ENCODE assay signal across 12 cellular contexts in the genomic region with DNA sequence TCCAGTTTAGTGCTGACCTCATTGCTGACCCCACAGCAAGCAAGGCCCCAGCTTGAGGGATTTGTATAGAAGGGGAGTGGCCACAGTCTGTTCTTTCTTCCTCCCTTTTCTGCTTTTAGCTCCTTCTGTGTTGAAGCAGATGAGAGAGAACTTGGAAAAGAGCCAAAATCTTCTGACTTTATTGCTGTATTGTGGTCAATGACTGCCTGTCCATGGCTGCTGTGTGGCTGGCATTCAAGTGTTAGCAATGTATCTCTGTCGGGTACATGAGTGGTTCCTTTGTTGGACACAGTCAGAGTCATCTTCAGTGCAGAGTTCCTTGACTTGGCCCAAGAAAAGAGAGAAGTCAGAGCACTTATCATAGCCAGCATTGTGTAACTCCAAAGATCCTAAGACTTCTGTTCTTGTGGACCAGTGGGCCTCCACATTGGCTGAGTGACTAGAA.
DNase-seq lines count a peak whose midpoint lies in the region; ATAC-seq lines count a peak whose summit lies in the region.
"Had no signal": no experiment of that assay in that cellular context is flagged by ENCODE, and none has a peak within 500 bp of the region (broad histone marks: within the 10 kb centered on the region; RNA-seq: fewer than 3 reads in every experiment).

No MANE protein-coding gene starts in this region.

- H3K27ac ChIP-seq in right cardiac atrium (ENCODE audit: low read length): no peak overlapping the region
- H3K27ac ChIP-seq: BLaER1, SJCRH30 had no signal

- intact Hi-C loops in right cardiac atrium (cut with DNase I) (no loop called here), posterior cingulate gyrus (cut with DNase I) (no loop called here)

- DNase-seq in CD1c-positive myeloid dendritic cell (ENCODE audit: extremely low spot score): peak; percentile 75
- peak; percentile 11 for DNase-seq in LHCN-M2 (ENCODE audit: low read depth)
- peak; percentile 96 for DNase-seq in SIG-M5 treated with dmso at 0.1 percent for 504 hours (lab: John Stamatoyannopoulos, UW; ENCODE audit: unreplicated experiment)
- peak in 2 of 3 donors; percentile 26 to 47 for DNase-seq in right cardiac atrium
- DNase-seq in posterior cingulate gyrus: no peak
- DNase-seq: activated CD4-positive, alpha-beta T cell treated with anti-CD3 and anti-CD28 coated beads for 1 hour had no signal

- no peaks in the 10 kb centered on the region for H3K4me1 ChIP-seq in right cardiac atrium (ENCODE audit: control insufficient read depth, insufficient read depth, low read length)
- H3K4me1 ChIP-seq: BLaER1, SJCRH30 had no signal

- 53% methylated on average over 1 of the region's 1 CpG for WGBS in right cardiac atrium

- no peak overlapping the region for H3K4me3 ChIP-seq in right cardiac atrium (ENCODE audit: low read length)
- H3K4me3 ChIP-seq: BLaER1, SJCRH30 had no signal

- no peaks in the 10 kb centered on the region for H3K27me3 ChIP-seq in right cardiac atrium (ENCODE audit: control insufficient read depth, insufficient read depth)
- H3K27me3 ChIP-seq: BLaER1, SJCRH30 had no signal

- H3K9me3 ChIP-seq in right cardiac atrium (ENCODE audit: control insufficient read depth, low read length): no peaks in the 10 kb centered on the region
- H3K9me3 ChIP-seq: SJCRH30 had no signal

- ATAC-seq in right cardiac atrium (peak; percentile 76 to 83), HG03378 (IDR thresholded peaks at IDR 0.05; ENCODE audit: unreplicated experiment) (no peak), GM21526 (IDR thresholded peaks at IDR 0.05; ENCODE audit: low FRiP score, unreplicated experiment) (no peak), GM21737 (IDR thresholded peaks at IDR 0.05; ENCODE audit: unreplicated experiment) (no peak)
- ATAC-seq: stimulated activated effector memory CD8-positive, alpha-beta T cell treated with anti-CD3 and anti-CD28 coated beads, Interleukin-12 subunit alpha, Interleukin-12 subunit beta, amount 100 ng/mL, for 72 hours had no signal

Comparison
In these comparisons a context has a peak if more than half of its experiments do, and no peak if none do; other contexts are left out.
1. DNase-seq: peak in CD1c-positive myeloid dendritic cell (single experiment), LHCN-M2 (single experiment), SIG-M5 treated with dmso at 0.1 percent for 504 hours (single experiment) and right cardiac atrium (2 of 3); none in posterior cingulate gyrus (0 of 10).
2. ATAC-seq: peak in right cardiac atrium (2 of 2); none in HG03378 (single experiment), GM21526 (single experiment) and GM21737 (single experiment).